Comparison of ENCODE assay signal across 27 cellular contexts in the genomic region with DNA sequence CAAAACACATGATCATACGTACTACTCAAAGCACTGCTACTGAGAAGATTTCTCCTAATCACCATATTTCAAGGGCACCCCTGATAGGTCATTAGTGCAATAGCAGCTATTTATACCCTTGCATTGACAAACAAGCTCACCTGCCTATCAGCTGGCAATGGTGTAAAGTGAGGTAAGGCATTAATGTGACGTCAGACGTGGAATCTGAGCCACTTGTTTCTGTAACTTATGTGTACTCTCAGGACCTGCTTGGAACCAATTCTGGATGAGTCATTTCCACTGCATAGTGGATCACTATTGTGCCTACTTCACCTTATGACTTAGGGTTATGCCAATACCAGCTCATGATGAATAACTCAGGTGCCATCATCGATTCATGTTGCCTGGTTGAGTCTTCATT.
"Had no signal": no experiment of that assay in that cellular context is flagged by ENCODE, and none has a peak within 500 bp of the region (broad histone marks: within the 10 kb centered on the region; RNA-seq: fewer than 3 reads in every experiment).

No MANE protein-coding gene starts in this region.

- H3K4me2 ChIP-seq: neural progenitor cell, smooth muscle cell had no signal

- H3K27ac ChIP-seq: neural progenitor cell, ovary, parathyroid adenoma, psoas muscle, skin epidermis, spleen, suprapubic skin, testis, tibial artery, transverse colon, upper lobe of right lung, uterus had no signal

- H3K4me1 ChIP-seq: parathyroid adenoma, psoas muscle, spleen, suprapubic skin, testis, tibial artery, transverse colon, upper lobe of right lung, uterus had no signal

- ATAC-seq: natural killer cell; psoas muscle; right cardiac atrium; sciatic nerve; stimulated activated memory B cell treated with anti-CD40 and anti-IgM and Interleukin-4, amounts not matched to agents 10 μg/mL and 1 μg/mL and 100 μg/mL, for 72 hours; stimulated activated naive CD8-positive, alpha-beta T cell treated with anti-CD3 and anti-CD28 coated beads, Interleukin-15, amount 100 ng/mL, for 72 hours; stimulated activated naive CD8-positive, alpha-beta T cell treated with anti-CD3 and anti-CD28 coated beads, Interleukin-15, Interleukin-2, amounts not matched to agents 100 U/mL and 50 U/mL, for 24 hours; upper lobe of right lung had no signal

- H2AFZ ChIP-seq: neural progenitor cell, parathyroid adenoma had no signal

- H3K27me3 ChIP-seq: neural progenitor cell, ovary, spleen, suprapubic skin, testis, tibial artery, transverse colon, upper lobe of right lung, uterus had no signal

- H3K79me2 ChIP-seq: parathyroid adenoma had no signal

- H3K9me3 ChIP-seq: ovary, psoas muscle, suprapubic skin, testis, tibial artery, transverse colon, upper lobe of right lung, uterus had no signal

- H3K36me3 ChIP-seq: neural progenitor cell, ovary, spleen, suprapubic skin, tibial artery, transverse colon, upper lobe of right lung, uterus had no signal

- H3K4me3 ChIP-seq: neural progenitor cell, ovary, psoas muscle, skin epidermis, smooth muscle cell, spleen, suprapubic skin, testis, tibial artery, transverse colon, upper lobe of right lung, uterus had no signal

- DNase-seq: natural killer cell; occipital lobe; ovary; psoas muscle; right cardiac atrium; spleen; stimulated activated CD4-positive, alpha-beta T cell treated with anti-CD3 and anti-CD28 coated beads, Interleukin-12 subunit alpha, Interleukin-12 subunit beta, amount 100 ng/mL, for 4 hours; stimulated activated CD4-positive, alpha-beta T cell treated with anti-CD3 and anti-CD28 coated beads, Interleukin-1b, Interleukin-23, amount 100 ng/mL, for 48 hours; stimulated activated CD4-positive, alpha-beta T cell treated with anti-CD3 and anti-CD28 coated beads, Interleukin-4, amount 100 ng/mL, for 1 hour; stimulated activated CD4-positive, alpha-beta T cell treated with anti-CD3 and anti-CD28 coated beads, Interleukin-4, amount 100 ng/mL, for 4 hours; stimulated activated CD8-positive, alpha-beta memory T cell treated with anti-CD3 and anti-CD28 coated beads, Interleukin-4, amount 100 ng/mL, for 48 hours; stimulated activated naive CD4-positive, alpha-beta T cell; stimulated activated naive CD8-positive, alpha-beta T cell treated with anti-CD3 and anti-CD28 coated beads, Interleukin-15, amount 100 ng/mL, for 72 hours; stimulated activated naive CD8-positive, alpha-beta T cell treated with anti-CD3 and anti-CD28 coated beads, Interleukin-15, Interleukin-2, amounts not matched to agents 100 U/mL and 50 U/mL, for 24 hours; substantia nigra; testis; tibial artery; transverse colon; upper lobe of right lung; uterus had no signal

- H3K9ac ChIP-seq: neural progenitor cell, parathyroid adenoma had no signal
